Comparison of ENCODE assay signal across 27 cellular contexts in genomic region chr4:154137320-154137905, GRCh38.
"Had no signal": no experiment of that assay in that cellular context is flagged by ENCODE, and none has a peak within 500 bp of the region (broad histone marks: within the 10 kb centered on the region; RNA-seq: fewer than 3 reads in every experiment).

No MANE protein-coding gene starts in this region.

- H2AFZ ChIP-seq: hepatocyte, parathyroid adenoma had no signal

- H3K9ac ChIP-seq: parathyroid adenoma had no signal

- H3K4me1 ChIP-seq: adrenal gland, gastroesophageal sphincter, left ventricle myocardium inferior, parathyroid adenoma, psoas muscle, suprapubic skin, tibial artery had no signal

- DNase-seq: activated CD4-positive, alpha-beta T cell treated with anti-CD3 and anti-CD28 coated beads for 4 hours; activated CD4-positive, alpha-beta T cell treated with anti-CD3 and anti-CD28 coated beads, Interleukin-2, amount 50 U/mL, for 4 hours; activated effector memory CD4-positive, alpha-beta T cell treated with anti-CD3 and anti-CD28 coated beads, Interleukin-2, amount 50 U/mL, for 16 hours; activated naive CD4-positive, alpha-beta T cell treated with anti-CD3 and anti-CD28 coated beads for 36 hours; activated naive CD8-positive, alpha-beta T cell treated with anti-CD3 and anti-CD28 coated beads for 36 hours; activated T-cell treated with anti-CD3 and anti-CD28 coated beads for 4 hours; adrenal gland; aorta; body of pancreas; effector memory CD4-positive, alpha-beta T cell; erythroblast; islet precursor cell; left ventricle myocardium inferior; naive B cell; occipital lobe; psoas muscle; right cardiac atrium; stimulated activated CD4-positive, alpha-beta T cell treated with anti-CD3 and anti-CD28 coated beads, Interleukin-15, amount 100 ng/mL, for 24 hours; stimulated activated CD4-positive, alpha-beta T cell treated with anti-CD3 and anti-CD28 coated beads, Interleukin-2, amount 100 ng/mL, for 24 hours; T-helper 1 cell; tibial artery had no signal

- H3K4me2 ChIP-seq: hepatocyte had no signal

- H3K9me3 ChIP-seq: adrenal gland, body of pancreas, gastroesophageal sphincter, left ventricle myocardium inferior, psoas muscle, suprapubic skin, tibial artery had no signal

- H3K79me2 ChIP-seq: hepatocyte, parathyroid adenoma had no signal

- H3K4me3 Mint-ChIP-seq: activated naive CD4-positive, alpha-beta T cell treated with anti-CD3 and anti-CD28 coated beads for 36 hours; activated naive CD8-positive, alpha-beta T cell treated with anti-CD3 and anti-CD28 coated beads for 36 hours; activated T-helper 1 cell treated with anti-CD3 and anti-CD28 coated beads, Interleukin-12 subunit alpha, Interleukin-12 subunit beta, Interleukin-2, Interleukin-4 antibody, amounts not matched to agents 30 ng/mL and 10 ng/mL and 1 ng/mL, durations not matched to agents 14 hours and 24 hours and 36 hours; naive B cell had no signal

- H3K36me3 Mint-ChIP-seq: activated naive CD8-positive, alpha-beta T cell treated with anti-CD3 and anti-CD28 coated beads for 36 hours; naive B cell had no signal

- H3K27ac ChIP-seq: adrenal gland, body of pancreas, gastroesophageal sphincter, hepatocyte, left ventricle myocardium inferior, parathyroid adenoma, psoas muscle, suprapubic skin, tibial artery had no signal

- H3K27me3 ChIP-seq: adrenal gland, body of pancreas, gastroesophageal sphincter, hepatocyte, suprapubic skin, tibial artery had no signal

- H3K4me3 ChIP-seq: adrenal gland, body of pancreas, gastroesophageal sphincter, hepatocyte, left ventricle myocardium inferior, lung, psoas muscle, suprapubic skin, tibial artery had no signal

- ATAC-seq: body of pancreas, gastroesophageal sphincter, psoas muscle, right cardiac atrium had no signal

- H3K9me3 Mint-ChIP-seq: activated naive CD4-positive, alpha-beta T cell treated with anti-CD3 and anti-CD28 coated beads for 36 hours; activated naive CD8-positive, alpha-beta T cell treated with anti-CD3 and anti-CD28 coated beads for 36 hours; activated T-helper 1 cell treated with anti-CD3 and anti-CD28 coated beads, Interleukin-12 subunit alpha, Interleukin-12 subunit beta, Interleukin-2, Interleukin-4 antibody, amounts not matched to agents 30 ng/mL and 10 ng/mL and 1 ng/mL, durations not matched to agents 14 hours and 24 hours and 36 hours; naive B cell had no signal

- H3K27ac Mint-ChIP-seq: activated naive CD4-positive, alpha-beta T cell treated with anti-CD3 and anti-CD28 coated beads for 36 hours; activated naive CD8-positive, alpha-beta T cell treated with anti-CD3 and anti-CD28 coated beads for 36 hours; activated T-helper 1 cell treated with anti-CD3 and anti-CD28 coated beads, Interleukin-12 subunit alpha, Interleukin-12 subunit beta, Interleukin-2, Interleukin-4 antibody, amounts not matched to agents 30 ng/mL and 10 ng/mL and 1 ng/mL, durations not matched to agents 14 hours and 24 hours and 36 hours; naive B cell had no signal

- H3K4me1 Mint-ChIP-seq: activated naive CD8-positive, alpha-beta T cell treated with anti-CD3 and anti-CD28 coated beads for 36 hours; naive B cell had no signal

- H3K36me3 ChIP-seq: adrenal gland, gastroesophageal sphincter, left ventricle myocardium inferior, suprapubic skin, tibial artery had no signal
